9 cellular contexts compared by ENCODE assay signal in genomic region chr5:80754900-80755299, GRCh38.
DNase-seq lines count a peak whose midpoint lies in the region; ATAC-seq and TF ChIP-seq lines count a peak whose summit lies in the region.
"Had no signal": no experiment of that assay in that cellular context is flagged by ENCODE, and none has a peak within 500 bp of the region (broad histone marks: within the 10 kb centered on the region; RNA-seq: fewer than 3 reads in every experiment).

No MANE protein-coding gene starts in this region.

- in situ Hi-C loops in astrocyte of the spinal cord (cut with HindIII; ENCODE audit: low sequenced_read_pairs): no loop called here

- DNase-seq in GDM1 (lab: John Stamatoyannopoulos, UW) (peak; percentile 13), NCI-H187 (lab: John Stamatoyannopoulos, UW) (peak; percentile 17 to 68), astrocyte of the spinal cord (ENCODE audit: low read depth, low spot score) (peak; percentile 79), cortex of kidney (lab: John Stamatoyannopoulos, UW) (no peak), Ammon's horn (ENCODE audit: low spot score) (no peak), AML-193 (lab: John Stamatoyannopoulos, UW) (no peak)
- DNase-seq in stimulated activated CD4-positive, alpha-beta T cell treated with anti-CD3 and anti-CD28 coated beads, Interleukin-4, amount 100 ng/mL, for 24 hours: peak; percentile 56

- no peak for TF ChIP-seq CTCF in astrocyte of the spinal cord (IDR thresholded peaks at IDR 0.05; ENCODE audit: low read depth, low read length)

- no peak overlapping the region for H3K4me3 ChIP-seq in astrocyte of the spinal cord (ENCODE audit: low read depth, low read length)
- H3K4me3 ChIP-seq: body of pancreas had no signal

- ATAC-seq in GM21619 (IDR thresholded peaks at IDR 0.05; ENCODE audit: unreplicated experiment): peak; percentile 42
- ATAC-seq: body of pancreas had no signal

Comparison
In these comparisons a context has a peak if more than half of its experiments do, and no peak if none do; other contexts are left out.
1. DNase-seq: peak in GDM1 (single experiment), NCI-H187 (2 of 2), astrocyte of the spinal cord (single experiment) and stimulated activated CD4-positive, alpha-beta T cell treated with anti-CD3 and anti-CD28 coated beads, Interleukin-4, amount 100 ng/mL, for 24 hours (single experiment); none in cortex of kidney (single experiment), Ammon's horn (single experiment) and AML-193 (0 of 2).